In the genomic region with DNA sequence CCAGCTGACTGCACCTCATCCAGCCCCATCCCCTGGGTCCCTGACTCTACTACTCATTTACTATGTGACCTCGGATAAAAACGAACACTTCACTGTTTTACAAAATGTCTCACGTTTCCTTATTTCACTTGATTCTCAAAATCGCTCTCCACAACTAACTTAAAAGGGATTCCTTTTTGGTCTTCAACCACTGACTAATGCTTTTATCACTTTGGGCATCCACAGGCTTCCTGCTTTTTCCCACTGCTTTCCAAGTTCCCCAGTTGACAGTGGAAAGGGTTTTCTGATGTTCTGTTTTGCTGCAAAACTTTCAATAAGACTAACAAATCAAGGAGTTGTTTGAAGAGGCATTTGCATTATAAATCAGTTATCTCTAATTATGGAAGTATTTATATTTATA, we compare ENCODE assay signal across 16 cellular contexts. TPM values are rescaled to one million over a fixed set of nuclear protein-coding genes. Genes with fewer than 3 reads are reported as not detected.
DNase-seq lines count a peak whose midpoint lies in the region; ATAC-seq and TF ChIP-seq lines count a peak whose summit lies in the region.
"Had no signal": no experiment of that assay in that cellular context is flagged by ENCODE, and none has a peak within 500 bp of the region (broad histone marks: within the 10 kb centered on the region; RNA-seq: fewer than 3 reads in every experiment).

No MANE protein-coding gene starts in this region.

- H3K27ac Mint-ChIP-seq in WTC11, result peak overlapping the region; percentile 47
- H3K27ac Mint-ChIP-seq in glutamatergic neuron (ENCODE audit: unreplicated experiment), result peak overlapping the region; percentile 76
- H3K27ac Mint-ChIP-seq in activated CD4-positive, alpha-beta T cell treated with anti-CD3 and anti-CD28 coated beads for 36 hours, result no peak overlapping the region
- H3K27ac Mint-ChIP-seq: endodermal cell had no signal

- no peak for TF ChIP-seq POLR2A in Peyer's patch (IDR thresholded peaks at IDR 0.05)

- H3K9me3 ChIP-seq in heart right ventricle (no peaks in the 10 kb centered on the region), Peyer's patch (no peaks in the 10 kb centered on the region)
- H3K9me3 ChIP-seq: breast epithelium, Caco-2 had no signal

- 66 to 71% methylated on average over 4 of the region's 4 CpGs for WGBS in heart right ventricle, 2 donors

- peaks cover 40% of the 10 kb centered on the region for H3K4me1 Mint-ChIP-seq in WTC11
- H3K4me1 Mint-ChIP-seq in glutamatergic neuron (ENCODE audit: low read depth, unreplicated experiment), result peaks cover 61% of the 10 kb centered on the region
- peaks cover 41% of the 10 kb centered on the region for H3K4me1 Mint-ChIP-seq in activated CD4-positive, alpha-beta T cell treated with anti-CD3 and anti-CD28 coated beads for 36 hours

- TF ChIP-seq CTCF in heart right ventricle (IDR thresholded peaks at IDR 0.05) (no peak), WTC11 (IDR thresholded peaks at IDR 0.05) (no peak), glutamatergic neuron (IDR thresholded peaks at IDR 0.05; ENCODE audit: partially characterized antibody, unreplicated experiment) (no peak), Peyer's patch (IDR thresholded peaks at IDR 0.05) (no peak)

- H3K4me3 Mint-ChIP-seq in WTC11 (no peak overlapping the region), glutamatergic neuron (ENCODE audit: unreplicated experiment) (peak overlapping the region; percentile 7)
- no peak overlapping the region for H3K4me3 Mint-ChIP-seq in activated CD4-positive, alpha-beta T cell treated with anti-CD3 and anti-CD28 coated beads for 36 hours
- H3K4me3 Mint-ChIP-seq: endodermal cell had no signal

- intact Hi-C loops in heart right ventricle (cut with DNase I) (no loop called here), Right ventricle myocardium inferior (cut with DNase I) (no loop called here)
- intact Hi-C loops in activated CD4-positive, alpha-beta T cell treated with anti-CD3 and anti-CD28 coated beads for 36 hours (cut with DNase I, micrococcal nuclease), result no loop called here

- ATAC-seq in heart right ventricle (no peak), Right ventricle myocardium inferior (no peak), WTC11 (no peak), HG03135 (IDR thresholded peaks at IDR 0.05; ENCODE audit: unreplicated experiment) (no peak), HG02759 (IDR thresholded peaks at IDR 0.05; ENCODE audit: unreplicated experiment) (no peak)
- ATAC-seq in activated CD4-positive, alpha-beta T cell treated with anti-CD3 and anti-CD28 coated beads for 36 hours, result no peak

- POLR2A ChIA-PET in WTC11 (lab: Charles Lee), result no interaction called here
- POLR2A ChIA-PET in activated CD4-positive, alpha-beta T cell treated with anti-CD3 and anti-CD28 coated beads for 36 hours (lab: Charles Lee), result no interaction called here

- peak overlapping the region in 6 of 10 donors; percentile 11 to 80 (median 74) for H3K27ac ChIP-seq in heart right ventricle
- no peak overlapping the region for H3K27ac ChIP-seq in Peyer's patch

- no peaks in the 10 kb centered on the region for H3K27me3 ChIP-seq in heart right ventricle
- H3K27me3 ChIP-seq in Peyer's patch, result no peaks in the 10 kb centered on the region
- H3K27me3 ChIP-seq: breast epithelium had no signal

- DNase-seq in heart right ventricle (no peak), Right ventricle myocardium inferior (ENCODE audit: missing footprints) (no peak), WTC11 (ENCODE audit: low spot score) (no peak), glutamatergic neuron (no peak), Peyer's patch (no peak)
- no peak for DNase-seq in activated CD4-positive, alpha-beta T cell treated with anti-CD3 and anti-CD28 coated beads for 36 hours
- DNase-seq: activated effector memory CD4-positive, alpha-beta T cell treated with Interleukin-2 at 50 U/mL for 16 hours; Caco-2; endodermal cell; NCI-H1417 treated with DMSO at 0.1 percent for 48 hours; NCI-H510A; RPMI8226; T-helper 9 cell had no signal

- CTCF ChIA-PET in WTC11 (lab: Charles Lee), result no interaction called here
- CTCF ChIA-PET in activated CD4-positive, alpha-beta T cell treated with anti-CD3 and anti-CD28 coated beads for 36 hours (lab: Charles Lee), result interaction anchor here (1.4 kb wide), 1 partner anchor 68 kb away, joined by 4 read pairs; no protein-coding TSS in a partner anchor

- no peaks in the 10 kb centered on the region for H3K36me3 Mint-ChIP-seq in WTC11
- no peaks in the 10 kb centered on the region for H3K36me3 Mint-ChIP-seq in glutamatergic neuron (ENCODE audit: unreplicated experiment)
- peaks cover 3% of the 10 kb centered on the region for H3K36me3 Mint-ChIP-seq in activated CD4-positive, alpha-beta T cell treated with anti-CD3 and anti-CD28 coated beads for 36 hours (ENCODE audit: low read depth)

- H3K4me1 ChIP-seq in heart right ventricle, result peaks cover 4 to 84% (median 58%) of the 10 kb centered on the region in 9 donors
- H3K4me1 ChIP-seq in Peyer's patch, result peaks cover 0 to 12% (median 3%) of the 10 kb centered on the region in 4 donors
- H3K4me1 ChIP-seq: breast epithelium had no signal

- H3K36me3 ChIP-seq in heart right ventricle, result peaks cover 0 to 7% (median 0%) of the 10 kb centered on the region in 9 donors
- no peaks in the 10 kb centered on the region for H3K36me3 ChIP-seq in Peyer's patch
- H3K36me3 ChIP-seq: breast epithelium had no signal

- H3K27me3 Mint-ChIP-seq in WTC11 (ENCODE audit: low read depth), result no peaks in the 10 kb centered on the region
- no peaks in the 10 kb centered on the region for H3K27me3 Mint-ChIP-seq in glutamatergic neuron (ENCODE audit: unreplicated experiment)
- H3K27me3 Mint-ChIP-seq in activated CD4-positive, alpha-beta T cell treated with anti-CD3 and anti-CD28 coated beads for 36 hours, result no peaks in the 10 kb centered on the region

- H3K9me3 Mint-ChIP-seq in WTC11 (no peaks in the 10 kb centered on the region), glutamatergic neuron (ENCODE audit: unreplicated experiment) (peaks cover 3% of the 10 kb centered on the region)
- no peaks in the 10 kb centered on the region for H3K9me3 Mint-ChIP-seq in activated CD4-positive, alpha-beta T cell treated with anti-CD3 and anti-CD28 coated beads for 36 hours (ENCODE audit: low read depth)
- H3K9me3 Mint-ChIP-seq: endodermal cell had no signal

- no peak overlapping the region for H3K4me3 ChIP-seq in heart right ventricle
- H3K4me3 ChIP-seq in Peyer's patch, result no peak overlapping the region
- H3K4me3 ChIP-seq: breast epithelium had no signal

TF ChIP-seq in WTC11, 78 proteins besides CTCF, POLR2A, EP300 and RAD21 (continues in another document):
- TF ChIP-seq, protein P1, sequence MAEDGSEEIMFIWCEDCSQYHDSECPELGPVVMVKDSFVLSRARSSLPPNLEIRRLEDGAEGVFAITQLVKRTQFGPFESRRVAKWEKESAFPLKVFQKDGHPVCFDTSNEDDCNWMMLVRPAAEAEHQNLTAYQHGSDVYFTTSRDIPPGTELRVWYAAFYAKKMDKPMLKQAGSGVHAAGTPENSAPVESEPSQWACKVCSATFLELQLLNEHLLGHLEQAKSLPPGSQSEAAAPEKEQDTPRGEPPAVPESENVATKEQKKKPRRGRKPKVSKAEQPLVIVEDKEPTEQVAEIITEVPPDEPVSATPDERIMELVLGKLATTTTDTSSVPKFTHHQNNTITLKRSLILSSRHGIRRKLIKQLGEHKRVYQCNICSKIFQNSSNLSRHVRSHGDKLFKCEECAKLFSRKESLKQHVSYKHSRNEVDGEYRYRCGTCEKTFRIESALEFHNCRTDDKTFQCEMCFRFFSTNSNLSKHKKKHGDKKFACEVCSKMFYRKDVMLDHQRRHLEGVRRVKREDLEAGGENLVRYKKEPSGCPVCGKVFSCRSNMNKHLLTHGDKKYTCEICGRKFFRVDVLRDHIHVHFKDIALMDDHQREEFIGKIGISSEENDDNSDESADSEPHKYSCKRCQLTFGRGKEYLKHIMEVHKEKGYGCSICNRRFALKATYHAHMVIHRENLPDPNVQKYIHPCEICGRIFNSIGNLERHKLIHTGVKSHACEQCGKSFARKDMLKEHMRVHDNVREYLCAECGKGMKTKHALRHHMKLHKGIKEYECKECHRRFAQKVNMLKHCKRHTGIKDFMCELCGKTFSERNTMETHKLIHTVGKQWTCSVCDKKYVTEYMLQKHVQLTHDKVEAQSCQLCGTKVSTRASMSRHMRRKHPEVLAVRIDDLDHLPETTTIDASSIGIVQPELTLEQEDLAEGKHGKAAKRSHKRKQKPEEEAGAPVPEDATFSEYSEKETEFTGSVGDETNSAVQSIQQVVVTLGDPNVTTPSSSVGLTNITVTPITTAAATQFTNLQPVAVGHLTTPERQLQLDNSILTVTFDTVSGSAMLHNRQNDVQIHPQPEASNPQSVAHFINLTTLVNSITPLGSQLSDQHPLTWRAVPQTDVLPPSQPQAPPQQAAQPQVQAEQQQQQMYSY (CRISPR knock-in tag; IDR thresholded peaks at IDR 0.05), result no peak
- no peak for TF ChIP-seq FOXJ3 (CRISPR knock-in tag; IDR thresholded peaks at IDR 0.05; ENCODE audit: borderline replicate concordance)
- TF ChIP-seq, protein P2, sequence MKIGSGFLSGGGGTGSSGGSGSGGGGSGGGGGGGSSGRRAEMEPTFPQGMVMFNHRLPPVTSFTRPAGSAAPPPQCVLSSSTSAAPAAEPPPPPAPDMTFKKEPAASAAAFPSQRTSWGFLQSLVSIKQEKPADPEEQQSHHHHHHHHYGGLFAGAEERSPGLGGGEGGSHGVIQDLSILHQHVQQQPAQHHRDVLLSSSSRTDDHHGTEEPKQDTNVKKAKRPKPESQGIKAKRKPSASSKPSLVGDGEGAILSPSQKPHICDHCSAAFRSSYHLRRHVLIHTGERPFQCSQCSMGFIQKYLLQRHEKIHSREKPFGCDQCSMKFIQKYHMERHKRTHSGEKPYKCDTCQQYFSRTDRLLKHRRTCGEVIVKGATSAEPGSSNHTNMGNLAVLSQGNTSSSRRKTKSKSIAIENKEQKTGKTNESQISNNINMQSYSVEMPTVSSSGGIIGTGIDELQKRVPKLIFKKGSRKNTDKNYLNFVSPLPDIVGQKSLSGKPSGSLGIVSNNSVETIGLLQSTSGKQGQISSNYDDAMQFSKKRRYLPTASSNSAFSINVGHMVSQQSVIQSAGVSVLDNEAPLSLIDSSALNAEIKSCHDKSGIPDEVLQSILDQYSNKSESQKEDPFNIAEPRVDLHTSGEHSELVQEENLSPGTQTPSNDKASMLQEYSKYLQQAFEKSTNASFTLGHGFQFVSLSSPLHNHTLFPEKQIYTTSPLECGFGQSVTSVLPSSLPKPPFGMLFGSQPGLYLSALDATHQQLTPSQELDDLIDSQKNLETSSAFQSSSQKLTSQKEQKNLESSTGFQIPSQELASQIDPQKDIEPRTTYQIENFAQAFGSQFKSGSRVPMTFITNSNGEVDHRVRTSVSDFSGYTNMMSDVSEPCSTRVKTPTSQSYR (CRISPR knock-in tag; IDR thresholded peaks at IDR 0.05), result no peak

RNA-seq across cellular contexts. Expression of a gene that starts 24.1 kb away (rescaled TPM):
- total RNA-seq in heart right ventricle (10 to 100 TPM in 6 of 10 donors, 1 to 10 TPM in 4; 5.9 to 21.5 (median 10.4) TPM), Right ventricle myocardium inferior (4.3 TPM), WTC11 (2021) (14.6 to 20.8 TPM (median 16.3 TPM) in 3 replicates), glutamatergic neuron (ENCODE audit: unreplicated experiment) (129 TPM), Peyer's patch (10 to 100 TPM; 17.1 to 93.3 (median 18.6) TPM)
- 1 to 10 TPM; 4.6 to 9.6 TPM for polyA plus RNA-seq in heart right ventricle
- 10 to 100 TPM; 15.9 to 25.1 TPM for total RNA-seq in activated CD4-positive, alpha-beta T cell treated with anti-CD3 and anti-CD28 coated beads for 36 hours

Comparison
In these comparisons a context has a peak if more than half of its experiments do, and no peak if none do; other contexts are left out.
1. H3K27ac ChIP-seq: peak in heart right ventricle (6 of 10); none in Peyer's patch (0 of 4).